ENCODE assay signal across 19 cellular contexts in the genomic region with DNA sequence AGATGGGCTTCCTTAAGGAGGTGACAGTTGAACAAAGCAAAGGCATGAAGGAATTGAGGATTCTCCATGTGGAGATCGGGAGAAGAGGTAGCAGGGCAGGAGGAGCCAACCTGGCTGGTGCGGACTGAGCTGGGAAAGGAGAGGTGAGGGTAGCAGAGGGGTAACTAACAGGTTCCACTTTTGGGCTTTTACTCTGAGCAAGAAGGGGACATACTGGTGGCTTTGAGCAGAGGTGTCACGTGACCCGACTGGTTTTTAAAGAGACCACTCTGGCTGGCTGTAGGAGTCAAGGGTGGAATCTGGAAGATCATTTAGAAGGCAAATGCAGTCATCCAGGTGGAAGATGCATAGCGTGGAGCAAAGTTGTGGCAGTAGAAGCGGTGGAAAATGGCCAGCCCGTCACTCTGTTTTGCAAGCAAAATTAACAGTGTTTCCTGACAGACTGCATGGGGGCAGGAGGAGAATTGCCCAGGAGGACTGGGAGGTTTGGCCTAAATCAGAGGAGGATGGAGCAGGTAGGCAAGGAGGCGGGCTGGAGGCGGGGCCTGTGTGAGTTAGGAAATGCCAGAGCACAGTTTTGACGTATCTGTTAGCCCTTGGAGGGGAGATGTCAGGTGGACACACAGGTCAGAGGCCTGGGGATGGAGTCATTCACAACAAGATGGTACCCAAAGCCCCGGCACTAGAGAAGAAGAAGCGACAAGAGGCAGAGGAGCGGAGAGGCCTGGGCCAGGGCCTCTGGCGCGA.
"Had no signal": no experiment of that assay in that cellular context is flagged by ENCODE, and none has a peak within 500 bp of the region (broad histone marks: within the 10 kb centered on the region; RNA-seq: fewer than 3 reads in every experiment).

No MANE protein-coding gene starts in this region.

- H3K4me3 Mint-ChIP-seq: activated CD4-positive, alpha-beta memory T cell treated with anti-CD3 and anti-CD28 coated beads for 36 hours; activated CD4-positive, alpha-beta T cell treated with anti-CD3 and anti-CD28 coated beads for 36 hours; activated T-helper 1 cell treated with anti-CD3 and anti-CD28 coated beads, Interleukin-12 subunit alpha, Interleukin-12 subunit beta, Interleukin-2, Interleukin-4 antibody, amounts not matched to agents 30 ng/mL and 10 ng/mL and 1 ng/mL, durations not matched to agents 14 hours and 24 hours and 36 hours; dendritic cell treated with granulocyte-macrophage colony-stimulating factor and Interleukin-4, amounts not matched to agents 40 ng/mL and 50 ng/mL, for 4 days; effector memory CD8-positive, alpha-beta T cell; nephron had no signal

- H3K36me3 ChIP-seq: adrenal gland, lower lobe of right lung, thyroid gland had no signal

- H3K9me3 Mint-ChIP-seq: activated CD4-positive, alpha-beta memory T cell treated with anti-CD3 and anti-CD28 coated beads for 36 hours; activated naive CD4-positive, alpha-beta T cell treated with anti-CD3 and anti-CD28 coated beads, Interleukin-2, amount 50 U/mL, for 72 hours; activated T-helper 1 cell treated with anti-CD3 and anti-CD28 coated beads, Interleukin-12 subunit alpha, Interleukin-12 subunit beta, Interleukin-2, Interleukin-4 antibody, amounts not matched to agents 30 ng/mL and 10 ng/mL and 1 ng/mL, durations not matched to agents 14 hours and 24 hours and 36 hours; dendritic cell treated with granulocyte-macrophage colony-stimulating factor and Interleukin-4, amounts not matched to agents 40 ng/mL and 50 ng/mL, for 4 days; effector memory CD8-positive, alpha-beta T cell had no signal

- H3K27ac Mint-ChIP-seq: activated CD4-positive, alpha-beta memory T cell treated with anti-CD3 and anti-CD28 coated beads for 36 hours; activated CD4-positive, alpha-beta T cell treated with anti-CD3 and anti-CD28 coated beads for 36 hours; activated naive CD4-positive, alpha-beta T cell treated with anti-CD3 and anti-CD28 coated beads, Interleukin-2, amount 50 U/mL, for 72 hours; activated T-helper 1 cell treated with anti-CD3 and anti-CD28 coated beads, Interleukin-12 subunit alpha, Interleukin-12 subunit beta, Interleukin-2, Interleukin-4 antibody, amounts not matched to agents 30 ng/mL and 10 ng/mL and 1 ng/mL, durations not matched to agents 14 hours and 24 hours and 36 hours; dendritic cell treated with granulocyte-macrophage colony-stimulating factor and Interleukin-4, amounts not matched to agents 40 ng/mL and 50 ng/mL, for 4 days; effector memory CD8-positive, alpha-beta T cell; nephron had no signal

- DNase-seq: activated CD4-positive, alpha-beta memory T cell treated with anti-CD3 and anti-CD28 coated beads for 36 hours; activated CD4-positive, alpha-beta T cell treated with anti-CD3 and anti-CD28 coated beads for 36 hours; activated gamma-delta T cell treated with Interleukin-2 at 50 U/mL for 16 hours; activated T-cell treated with anti-CD3 and anti-CD28 coated beads for 4 hours; effector memory CD8-positive, alpha-beta T cell; foreskin keratinocyte; lower lobe of right lung; midbrain; stimulated activated CD8-positive, alpha-beta memory T cell treated with anti-CD3 and anti-CD28 coated beads, Interleukin-4, amount 100 ng/mL, for 48 hours; stimulated activated naive CD4-positive, alpha-beta T cell; thyroid gland had no signal

- H3K4me1 ChIP-seq: foreskin keratinocyte had no signal

- H3K27me3 ChIP-seq: adrenal gland, foreskin keratinocyte, hepatocyte, thyroid gland had no signal

- H3K9me3 ChIP-seq: adrenal gland, lower lobe of right lung, thyroid gland had no signal

- H3K27ac ChIP-seq: adrenal gland, epithelial cell of prostate, foreskin keratinocyte, hepatocyte, thyroid gland had no signal

- H3K4me2 ChIP-seq: hepatocyte had no signal

- FAIRE-seq: TTC549 had no signal

- H3K36me3 Mint-ChIP-seq: activated CD4-positive, alpha-beta memory T cell treated with anti-CD3 and anti-CD28 coated beads for 36 hours; activated naive CD4-positive, alpha-beta T cell treated with anti-CD3 and anti-CD28 coated beads, Interleukin-2, amount 50 U/mL, for 72 hours had no signal

- H3K4me3 ChIP-seq: adrenal gland, hepatocyte, lower lobe of right lung, thyroid gland had no signal

- ATAC-seq: activated CD4-positive, alpha-beta T cell treated with anti-CD3 and anti-CD28 coated beads for 36 hours; activated naive CD4-positive, alpha-beta T cell treated with anti-CD3 and anti-CD28 coated beads, Interleukin-2, amount 50 U/mL, for 72 hours; effector memory CD8-positive, alpha-beta T cell; foreskin keratinocyte; lower lobe of right lung had no signal
